ENCODE assay signal across 1 cellular context in genomic region chr10:126094537-126094936, GRCh38.
TF ChIP-seq lines count a peak whose summit lies in the region.

No MANE protein-coding gene starts in this region.

TF ChIP-seq in SK-N-SH, 30 proteins besides CTCF, POLR2A, EP300 and RAD21 (continued from another document):
- TF ChIP-seq USF1 (IDR thresholded peaks at IDR 0.05; ENCODE audit: borderline replicate concordance, low read depth) (no peak), GABPA (IDR thresholded peaks at IDR 0.05; ENCODE audit: low read depth) (no peak), CHD2 (IDR thresholded peaks at IDR 0.05; ENCODE audit: low read length, partially characterized antibody) (no peak)
